In the genomic region with DNA sequence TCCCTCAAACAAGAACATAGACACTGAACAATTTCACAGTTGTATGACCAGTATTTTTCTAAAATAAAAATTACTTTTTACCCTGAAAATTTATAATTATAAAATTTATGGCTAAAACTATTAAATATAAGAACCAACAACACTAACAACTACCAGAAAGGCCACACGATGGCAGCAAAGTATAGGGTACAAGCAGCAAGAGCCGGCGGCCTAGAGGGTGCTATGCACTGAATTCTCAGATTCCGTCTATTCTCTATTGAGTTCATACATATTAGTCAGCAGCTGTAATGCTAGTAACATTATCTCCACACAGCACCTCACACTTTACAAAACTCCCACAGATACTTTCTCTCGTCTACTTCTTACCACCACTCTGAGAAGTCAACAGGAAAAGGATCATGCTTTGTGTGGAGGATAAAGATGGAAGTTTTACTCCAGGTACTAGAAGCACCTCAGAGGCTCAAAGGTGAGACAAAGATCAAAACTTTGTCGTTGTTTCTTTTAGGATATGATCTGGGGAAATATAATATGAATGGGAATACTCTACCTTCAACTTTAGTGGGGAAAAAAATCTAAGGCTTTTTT, we compare ENCODE assay signal across 8 cellular contexts.
DNase-seq lines count a peak whose midpoint lies in the region; FAIRE-seq and TF ChIP-seq lines count a peak whose summit lies in the region.

No MANE protein-coding gene starts in this region.

- H3K4me1 Mint-ChIP-seq in activated T-helper 1 cell treated with anti-CD3 and anti-CD28 coated beads, Interleukin-12 subunit alpha, Interleukin-12 subunit beta, Interleukin-2, Interleukin-4 antibody, amounts not matched to agents 30 ng/mL and 10 ng/mL and 1 ng/mL, durations not matched to agents 14 hours and 24 hours and 36 hours (ENCODE audit: low read depth) = peaks cover 9% of the 10 kb centered on the region
- no peaks in the 10 kb centered on the region for H3K4me1 Mint-ChIP-seq in osteocyte (ENCODE audit: unreplicated experiment)

- no peaks in the 10 kb centered on the region for H3K27me3 ChIP-seq in vagina

- H3K4me1 ChIP-seq in vagina = no peaks in the 10 kb centered on the region

- no peak overlapping the region for H3K27ac ChIP-seq in vagina

- TF ChIP-seq CTCF in LNCaP clone FGC (IDR thresholded peaks at IDR 0.05; ENCODE audit: control insufficient read depth, extremely low read depth, insufficient read depth) = peak; percentile 69
- peak; percentile 70 for TF ChIP-seq CTCF in fibroblast of villous mesenchyme (IDR thresholded peaks at IDR 0.05; ENCODE audit: insufficient read depth, low read depth, low read length)
- peak; percentile 85 for TF ChIP-seq CTCF in osteocyte (IDR thresholded peaks at IDR 0.05)
- TF ChIP-seq CTCF in vagina (IDR thresholded peaks at IDR 0.05) = peak; percentile 42 to 68 (median 49)

- intact Hi-C loops in activated T-helper 1 cell treated with anti-CD3 and anti-CD28 coated beads, Interleukin-12 subunit alpha, Interleukin-12 subunit beta, Interleukin-2, Interleukin-4 antibody, amounts not matched to agents 30 ng/mL and 10 ng/mL and 1 ng/mL, durations not matched to agents 14 hours and 24 hours and 36 hours (cut with micrococcal nuclease) = loop anchor here (1.0 to 5.0 kb wide), 5 partner anchors 99 to 1006 kb away; a partner anchor contains a TSS
- intact Hi-C loops in vagina (cut with DNase I) = no loop called here

- no peak overlapping the region for H3K27ac Mint-ChIP-seq in activated T-helper 1 cell treated with anti-CD3 and anti-CD28 coated beads, Interleukin-12 subunit alpha, Interleukin-12 subunit beta, Interleukin-2, Interleukin-4 antibody, amounts not matched to agents 30 ng/mL and 10 ng/mL and 1 ng/mL, durations not matched to agents 14 hours and 24 hours and 36 hours
- H3K27ac Mint-ChIP-seq in osteocyte (ENCODE audit: unreplicated experiment) = no peak overlapping the region

- peak; percentile 23 for DNase-seq in H54 (ENCODE audit: insufficient read length, low spot score)
- peak; percentile 58 for DNase-seq in LNCaP clone FGC (ENCODE audit: low read depth)
- DNase-seq in RCC 7860 (ENCODE audit: low spot score) = peak; percentile 60
- peak; percentile 41 for DNase-seq in activated T-helper 1 cell treated with anti-CD3 and anti-CD28 coated beads, Interleukin-12 subunit alpha, Interleukin-12 subunit beta, Interleukin-2, Interleukin-4 antibody, amounts not matched to agents 30 ng/mL and 10 ng/mL and 1 ng/mL, durations not matched to agents 14 hours and 24 hours and 36 hours (ENCODE audit: low spot score)
- peak; percentile 82 for DNase-seq in fibroblast of villous mesenchyme (ENCODE audit: low read depth)
- DNase-seq in osteocyte (ENCODE audit: extremely low spot score, unreplicated experiment) = no peak
- no peak for DNase-seq in vagina (ENCODE audit: extremely low spot score in 2 of 2)

- H3K36me3 ChIP-seq in vagina = no peaks in the 10 kb centered on the region

- H3K4me3 ChIP-seq in LNCaP clone FGC (ENCODE audit: low read depth, low read length) = no peak overlapping the region
- H3K4me3 ChIP-seq in fibroblast of villous mesenchyme (ENCODE audit: low read depth, low read length) = no peak overlapping the region
- H3K4me3 ChIP-seq in vagina = no peak overlapping the region

- no peaks in the 10 kb centered on the region for H3K36me3 Mint-ChIP-seq in activated T-helper 1 cell treated with anti-CD3 and anti-CD28 coated beads, Interleukin-12 subunit alpha, Interleukin-12 subunit beta, Interleukin-2, Interleukin-4 antibody, amounts not matched to agents 30 ng/mL and 10 ng/mL and 1 ng/mL, durations not matched to agents 14 hours and 24 hours and 36 hours (ENCODE audit: low read depth)
- no peaks in the 10 kb centered on the region for H3K36me3 Mint-ChIP-seq in osteocyte (ENCODE audit: unreplicated experiment)

- peak; percentile 93 for FAIRE-seq in G401.6 (lab: Jason Lieb, UNC)
- peak; percentile 99 for FAIRE-seq in H54 (lab: Jason Lieb, UNC)
- peak; percentile 84 for FAIRE-seq in RCC 7860 (lab: Jason Lieb, UNC)

- peaks cover 14% of the 10 kb centered on the region for H3K27me3 Mint-ChIP-seq in activated T-helper 1 cell treated with anti-CD3 and anti-CD28 coated beads, Interleukin-12 subunit alpha, Interleukin-12 subunit beta, Interleukin-2, Interleukin-4 antibody, amounts not matched to agents 30 ng/mL and 10 ng/mL and 1 ng/mL, durations not matched to agents 14 hours and 24 hours and 36 hours (ENCODE audit: insufficient read depth)
- H3K27me3 Mint-ChIP-seq in osteocyte (ENCODE audit: unreplicated experiment) = peaks cover 2% of the 10 kb centered on the region

- no peaks in the 10 kb centered on the region for H3K9me3 Mint-ChIP-seq in activated T-helper 1 cell treated with anti-CD3 and anti-CD28 coated beads, Interleukin-12 subunit alpha, Interleukin-12 subunit beta, Interleukin-2, Interleukin-4 antibody, amounts not matched to agents 30 ng/mL and 10 ng/mL and 1 ng/mL, durations not matched to agents 14 hours and 24 hours and 36 hours
- no peaks in the 10 kb centered on the region for H3K9me3 Mint-ChIP-seq in osteocyte (ENCODE audit: unreplicated experiment)

- H3K9me3 ChIP-seq in vagina = no peaks in the 10 kb centered on the region

- TF ChIP-seq POLR2A in H54 (IDR thresholded peaks at IDR 0.05; ENCODE audit: low read depth, low read length) (no peak), vagina (IDR thresholded peaks at IDR 0.05) (no peak)

- H3K4me3 Mint-ChIP-seq in activated T-helper 1 cell treated with anti-CD3 and anti-CD28 coated beads, Interleukin-12 subunit alpha, Interleukin-12 subunit beta, Interleukin-2, Interleukin-4 antibody, amounts not matched to agents 30 ng/mL and 10 ng/mL and 1 ng/mL, durations not matched to agents 14 hours and 24 hours and 36 hours = no peak overlapping the region
- no peak overlapping the region for H3K4me3 Mint-ChIP-seq in osteocyte (ENCODE audit: unreplicated experiment)

Comparison
In these comparisons a context has a peak if more than half of its experiments do, and no peak if none do; other contexts are left out.
1. DNase-seq: peak in H54 (single experiment), LNCaP clone FGC (single experiment), RCC 7860 (single experiment), activated T-helper 1 cell treated with anti-CD3 and anti-CD28 coated beads, Interleukin-12 subunit alpha, Interleukin-12 subunit beta, Interleukin-2, Interleukin-4 antibody, amounts not matched to agents 30 ng/mL and 10 ng/mL and 1 ng/mL, durations not matched to agents 14 hours and 24 hours and 36 hours (single experiment) and fibroblast of villous mesenchyme (single experiment); none in osteocyte (single experiment) and vagina (0 of 2).
2. Peak in every context shown above with its lines, with median percentiles within 50 percentile points of each other: CTCF ChIP-seq.